11 cellular contexts compared by ENCODE assay signal in the genomic region with DNA sequence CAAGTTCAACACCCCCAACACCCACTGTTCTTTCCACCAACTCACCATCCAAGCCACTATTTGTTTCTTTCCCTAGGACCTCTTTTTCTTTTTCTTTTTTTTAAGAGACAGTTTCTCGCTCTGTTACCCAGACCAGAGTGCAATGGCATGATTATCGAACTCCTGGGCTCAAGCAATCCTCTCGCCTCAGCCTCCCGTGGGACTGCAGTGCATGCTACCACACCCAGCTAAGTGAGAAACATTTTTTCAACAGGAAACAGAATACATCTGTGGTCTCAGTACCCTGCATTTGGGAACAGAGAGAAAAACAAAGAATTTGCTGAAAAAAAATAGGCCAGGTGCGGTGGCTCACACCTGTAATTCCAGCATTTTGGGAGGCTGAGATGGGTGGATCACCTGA. TPM values are rescaled to one million over a fixed set of nuclear protein-coding genes. Genes with fewer than 3 reads are reported as not detected.
DNase-seq lines count a peak whose midpoint lies in the region; ATAC-seq, FAIRE-seq and TF ChIP-seq lines count a peak whose summit lies in the region.
"Had no signal": no experiment of that assay in that cellular context is flagged by ENCODE, and none has a peak within 500 bp of the region (broad histone marks: within the 10 kb centered on the region; RNA-seq: fewer than 3 reads in every experiment).

No MANE protein-coding gene starts in this region.

- ATAC-seq in HG03064 (IDR thresholded peaks at IDR 0.05; ENCODE audit: low read depth, unreplicated experiment) (peak; percentile 33), GM12878 (peak; percentile 57)
- ATAC-seq: gastroesophageal sphincter had no signal

- H3K4me2 ChIP-seq in GM12878 (ENCODE audit: control insufficient read depth, insufficient read depth): peak overlapping the region; percentile 86

- DNase-seq in activated naive CD4-positive, alpha-beta T cell treated with anti-CD3 and anti-CD28 coated beads, Interleukin-2, amount 10 ng/mL, durations not matched to agents 7 days and 5 days: peak; percentile 34
- DNase-seq in activated naive CD4-positive, alpha-beta T cell treated with anti-CD3 and anti-CD28 coated beads, Interleukin-2, amount 50 U/mL, for 16 hours: no peak
- DNase-seq in GM12878 (ENCODE audit: low read depth, low spot score) (peak; percentile 70), NCI-H510A (lab: John Stamatoyannopoulos, UW) (no peak), posterior cingulate gyrus (no peak), COLO829 (ENCODE audit: low spot score) (no peak)
- DNase-seq: stimulated activated CD4-positive, alpha-beta T cell treated with anti-CD3 and anti-CD28 coated beads, Interleukin-2, amount 100 ng/mL, for 48 hours; WERI-Rb-1 had no signal

- H3K9me3 ChIP-seq in GM12878 (replicated peaks; ENCODE audit: control insufficient read depth, insufficient read depth, low read length): no peaks in the 10 kb centered on the region
- H3K9me3 ChIP-seq in thymus (ENCODE audit: control insufficient read depth): no peaks in the 10 kb centered on the region
- H3K9me3 ChIP-seq: gastroesophageal sphincter had no signal

- H3K9ac ChIP-seq in GM12878 (ENCODE audit: control insufficient read depth, insufficient read depth, low read length): peak overlapping the region; percentile 51; the same call in 1 of the 2 replicates

- H3K9me3 Mint-ChIP-seq in activated naive CD4-positive, alpha-beta T cell treated with anti-CD3 and anti-CD28 coated beads, Interleukin-2, amount 10 ng/mL, durations not matched to agents 7 days and 5 days: no peaks in the 10 kb centered on the region

- in situ Hi-C loops in GM12878 (cut with MboI): no loop called here

- RAD21 ChIA-PET in GM12878 (lab: Charles Lee; ENCODE audit: unreplicated experiment): interaction anchor here (1.6 to 5.3 kb wide), 4 partner anchors 9 to 25 kb away, joined by 4 to 46 read pairs (median 10); partner anchors contain the start of gene B4GALT1

- TF ChIP-seq POLR2A in GM12878 (IDR thresholded peaks at IDR 0.05; ENCODE audit: low read depth, low read length): no peak

- peaks cover 94% of the 10 kb centered on the region for H3K79me2 ChIP-seq in GM12878 (ENCODE audit: control insufficient read depth, insufficient read depth, low read length)

- H3K36me3 ChIP-seq in GM12878 (ENCODE audit: control insufficient read depth in 2 of 2, insufficient read depth in 2 of 2, low read length in 1 of 2) (peaks cover 2 to 8% of the 10 kb centered on the region in 2 experiments), thymus (ENCODE audit: control insufficient read depth, insufficient read depth) (no peaks in the 10 kb centered on the region)
- H3K36me3 ChIP-seq: gastroesophageal sphincter, WERI-Rb-1 had no signal

- no peaks in the 10 kb centered on the region for H4K20me1 ChIP-seq in GM12878 (ENCODE audit: control insufficient read depth, insufficient read depth)

- intact Hi-C loops in GM12878 (cut with micrococcal nuclease; ENCODE audit: unreplicated experiment): loop anchor here (2.0 kb wide), 1 partner anchor 16 kb away; no protein-coding TSS in a partner anchor
- intact Hi-C loops in posterior cingulate gyrus (cut with DNase I): loop anchor here (10.0 kb wide), 1 partner anchor 82 kb away; no protein-coding TSS in a partner anchor

- CTCF ChIA-PET in activated naive CD4-positive, alpha-beta T cell treated with anti-CD3 and anti-CD28 coated beads, Interleukin-2, amount 10 ng/mL, durations not matched to agents 7 days and 5 days (lab: Charles Lee): interaction anchor here (0.5 to 1.1 kb wide), 2 partner anchors 16 to 49 kb away, joined by 3 to 4 read pairs; no protein-coding TSS in a partner anchor
- CTCF ChIA-PET in GM12878 (lab: Yijun Ruan, JAX): interaction anchor here (1.3 to 7.5 kb wide), 3 partner anchors 19 to 84 kb away, joined by 4 to 58 read pairs (median 8); no protein-coding TSS in a partner anchor

- no peak; a peak in 1 of 4 replicates for TF ChIP-seq EP300 in GM12878 (IDR thresholded peaks at IDR 0.05; ENCODE audit: borderline replicate concordance in 1 of 2, control insufficient read depth in 1 of 2, low read depth in 2 of 2, low read length in 2 of 2)

- no TSS peak for BruUV-seq in GM12878 (replicated peaks; lab: Mats Ljungman, UMichigan)

- SMC1A ChIA-PET in GM12878 (lab: Charles Lee; ENCODE audit: uncharacterized antibody, unreplicated experiment): interaction anchor here (1.9 to 12.9 kb wide), 6 partner anchors 10 to 28 kb away, joined by 6 to 172 read pairs (median 14); partner anchors contain the start of gene B4GALT1

- H3K36me3 Mint-ChIP-seq in activated naive CD4-positive, alpha-beta T cell treated with anti-CD3 and anti-CD28 coated beads, Interleukin-2, amount 10 ng/mL, durations not matched to agents 7 days and 5 days: peaks cover 28% of the 10 kb centered on the region

- H3K27me3 ChIP-seq in GM12878 (replicated peaks in 1 of 2; ENCODE audit: control insufficient read depth in 2 of 2, insufficient read depth in 2 of 2, low read length in 1 of 2): no peaks in the 10 kb centered on the region
- H3K27me3 ChIP-seq in thymus (ENCODE audit: control insufficient read depth, insufficient read depth): no peaks in the 10 kb centered on the region
- H3K27me3 ChIP-seq: gastroesophageal sphincter had no signal

- no peak for TF ChIP-seq CTCF in GM12878 (IDR thresholded peaks at IDR 0.05 in 2 of 3, conservative IDR thresholded peaks at IDR 0.05 in 1 of 3; ENCODE audit: control insufficient read depth in 2 of 3, extremely low read depth in 1 of 3, insufficient read depth in 1 of 3, low read depth in 3 of 3, low read length in 3 of 3)

- H2AFZ ChIP-seq in GM12878 (ENCODE audit: control insufficient read depth, low read depth, low read length): no peak overlapping the region

- H3K4me3 Mint-ChIP-seq in activated naive CD4-positive, alpha-beta T cell treated with anti-CD3 and anti-CD28 coated beads, Interleukin-2, amount 10 ng/mL, durations not matched to agents 7 days and 5 days: peak overlapping the region; percentile 17

- H3K4me3 ChIP-seq in GM12878 (0 out of 2 replicates have a peak overlapping the region, but pooled peaks have one; percentile 13), thymus (ENCODE audit: low read length) (no peak overlapping the region)
- H3K4me3 ChIP-seq: gastroesophageal sphincter had no signal

- FAIRE-seq in GM12878 (lab: Jason Lieb, UNC): no peak

- peak overlapping the region; percentile 86 for H3K27ac Mint-ChIP-seq in activated naive CD4-positive, alpha-beta T cell treated with anti-CD3 and anti-CD28 coated beads, Interleukin-2, amount 10 ng/mL, durations not matched to agents 7 days and 5 days

- H3K4me1 Mint-ChIP-seq in activated naive CD4-positive, alpha-beta T cell treated with anti-CD3 and anti-CD28 coated beads, Interleukin-2, amount 10 ng/mL, durations not matched to agents 7 days and 5 days: peaks cover 86% of the 10 kb centered on the region

- 0 out of 2 replicates have a peak, but pooled peaks have one; percentile 1 for TF ChIP-seq RAD21 in GM12878 (IDR thresholded peaks at IDR 0.05; ENCODE audit: insufficient read depth, low read depth, low read length)

- WGBS in GM12878 (ENCODE audit: insufficient coverage, insufficient replicate concordance, low lambda C conversion rate, missing lambda C conversion rate): 11% methylated on average over 5 of the region's 5 CpGs
- whole genome bisulfite sequencing in thymus: 83% methylated on average over 5 of the region's 5 CpGs

- H3K4me1 ChIP-seq in GM12878 (ENCODE audit: control insufficient read depth, insufficient read depth, low read length) (peaks cover 97% of the 10 kb centered on the region), thymus (ENCODE audit: control insufficient read depth, insufficient read depth, low read length) (peaks cover 50% of the 10 kb centered on the region)

- H3K27ac ChIP-seq in GM12878 (ENCODE audit: control insufficient read depth, insufficient read depth) (peak overlapping the region; percentile 85), thymus (ENCODE audit: low read depth) (peak overlapping the region; percentile 36)
- H3K27ac ChIP-seq: WERI-Rb-1 had no signal

- H3K27me3 Mint-ChIP-seq in activated naive CD4-positive, alpha-beta T cell treated with anti-CD3 and anti-CD28 coated beads, Interleukin-2, amount 10 ng/mL, durations not matched to agents 7 days and 5 days: no peaks in the 10 kb centered on the region

- POLR2A ChIA-PET in GM12878 (lab: Charles Lee): interaction anchor here (0.9 to 6.0 kb wide), 5 partner anchors 9 to 84 kb away, joined by 3 to 73 read pairs (median 10); no protein-coding TSS in a partner anchor

TF ChIP-seq in GM12878, 131 proteins besides CTCF, POLR2A, EP300 and RAD21 (continues in another document):
- TF ChIP-seq RELB (IDR thresholded peaks at IDR 0.05; ENCODE audit: low read depth) (no peak), ZNF384 (IDR thresholded peaks at IDR 0.05; ENCODE audit: borderline replicate concordance, low read depth, low read length) (peak; percentile 74)

RNA-seq across cellular contexts. Expression of gene B4GALT1, which starts 24.6 kb away (rescaled TPM):
- 47.6 and 51.1 TPM in 2 replicates for total RNA-seq in GM12878 (2013; cell fraction: nucleolus; rRNA removed)
- total RNA-seq in GM12878 (2014; rRNA removed) (23.4 and 24.2 TPM in 2 replicates), GM12878 (2014; rRNA removed; fragmentation: Illumina TruSeq; extraction: Trizol) (12.7 and 15.3 TPM in 2 replicates), GM12878 (2021) (77.5 and 79.0 TPM in 2 replicates)
- 50.1 TPM for polyA plus RNA-seq in GM12878 (2011; ENCODE audit: low read depth)
- polyA plus RNA-seq in GM12878 (2011; rRNA removed) (29.6 and 36.5 TPM in 2 replicates), GM12878 (2014; fragmentation: Illumina TruSeq; extraction: Trizol) (66.7 and 68.8 TPM in 2 replicates), GM12878 (2014; fragmentation: Nextera tagmentation; extraction: Ambion mirVana) (10 to 100 TPM; 22.4 to 23.3 TPM), GM12878 (2014; rRNA removed) (42.6 and 45.5 TPM in 2 replicates), GM12878 (2016; fragmentation: Nextera tagmentation; extraction: Ambion mirVana) (10 to 100 TPM; 50.2 to 50.8 TPM), thymus (37.1 TPM)
- 36.7 and 49.7 TPM in 2 replicates for polyA plus RNA-seq in GM12878 (2011; cell fraction: cytosol; rRNA removed)
- 16.8 and 18.8 TPM in 2 replicates for polyA plus RNA-seq in GM12878 (2011; cell fraction: nucleus; rRNA removed)
- 58.2 and 65.9 TPM in 2 replicates for polyA plus RNA-seq in GM12878 (2012)
- 48.3 and 58.3 TPM in 2 replicates for polyA minus RNA-seq in GM12878 (2011; rRNA and poly(A)+ RNA removed)
- polyA minus RNA-seq in GM12878 (2011; cell fraction: cytosol; rRNA and poly(A)+ RNA removed): 25.8 and 27.2 TPM in 2 replicates
- 10.3 and 16.8 TPM in 2 replicates for polyA minus RNA-seq in GM12878 (2011; cell fraction: nucleus; rRNA and poly(A)+ RNA removed)

Comparison
In these comparisons a context has a peak if more than half of its experiments do, and no peak if none do; other contexts are left out.
1. DNase-seq: peak in activated naive CD4-positive, alpha-beta T cell treated with anti-CD3 and anti-CD28 coated beads, Interleukin-2, amount 10 ng/mL, durations not matched to agents 7 days and 5 days (single experiment) and GM12878 (single experiment); none in activated naive CD4-positive, alpha-beta T cell treated with anti-CD3 and anti-CD28 coated beads, Interleukin-2, amount 50 U/mL, for 16 hours (single experiment), NCI-H510A (single experiment), posterior cingulate gyrus (0 of 10) and COLO829 (single experiment).